ENCODE assay signal across 8 cellular contexts in genomic region chr17:28726396-28726911, GRCh38. TPM values are rescaled to one million over a fixed set of nuclear protein-coding genes. Genes with fewer than 3 reads are reported as not detected.
DNase-seq lines count a peak whose midpoint lies in the region; ATAC-seq and TF ChIP-seq lines count a peak whose summit lies in the region.

No MANE protein-coding gene starts in this region.

- H3K9me3 ChIP-seq in OCI-LY7 (ENCODE audit: low read length) (no peaks in the 10 kb centered on the region), vagina (no peaks in the 10 kb centered on the region)

- peak overlapping the region; percentile 96 for H3K4me2 ChIP-seq in OCI-LY7 (ENCODE audit: low read length)

- H3K27ac Mint-ChIP-seq in activated T-helper 17 cell treated with anti-CD3 and anti-CD28 coated beads, Interleukin-2, amount 50 U/mL, for 72 hours: peak overlapping the region; percentile 99

- BruUV-seq in OCI-LY7 (replicated peaks; lab: Mats Ljungman, UMichigan): no TSS peak

- POLR2A ChIA-PET in OCI-LY7 (lab: Charles Lee): interaction anchor here (0.6 to 4.1 kb wide), 6 partner anchors 15 to 74 kb away, joined by 3 to 56 read pairs (median 6); no protein-coding TSS in a partner anchor

- H3K27ac ChIP-seq in OCI-LY7 (ENCODE audit: low read depth, low read length, poor library complexity, severe bottlenecking) (peak overlapping the region; percentile 94), vagina (peak overlapping the region; percentile 98)

- H2AFZ ChIP-seq in OCI-LY7 (ENCODE audit: low read length): peak overlapping the region; percentile 39; the same call in 1 of the 2 replicates

- intact Hi-C loops in OCI-LY7 (cut with micrococcal nuclease; ENCODE audit: unreplicated experiment): loop anchor here (1.0 to 5.0 kb wide), 3 partner anchors 36 to 227 kb away; no protein-coding TSS in a partner anchor
- intact Hi-C loops in vagina (cut with DNase I): no loop called here

- no peaks in the 10 kb centered on the region for H3K9me2 ChIP-seq in OCI-LY7 (ENCODE audit: insufficient read depth, low read length)

- DNase-seq in EL (peak; percentile 75), OCI-LY7 (ENCODE audit: low spot score) (no peak), fibroblast of the aortic adventitia (ENCODE audit: low read depth) (peak; percentile 47), omental fat pad (ENCODE audit: low spot score) (no peak), vagina (ENCODE audit: extremely low spot score in 2 of 2) (no peak), pons (ENCODE audit: low spot score) (no peak)

- no peaks in the 10 kb centered on the region for H3K27me3 ChIP-seq in vagina

- H3K36me3 ChIP-seq in OCI-LY7 (ENCODE audit: insufficient read depth, low read length) (peaks cover 44% of the 10 kb centered on the region), vagina (peaks cover 0 to 28% of the 10 kb centered on the region in 2 donors)

- peaks cover 18% of the 10 kb centered on the region for H3K79me2 ChIP-seq in OCI-LY7 (ENCODE audit: insufficient read depth, low read depth, low read length)

- no peak for TF ChIP-seq POLR2A in vagina (IDR thresholded peaks at IDR 0.05)

- no peaks in the 10 kb centered on the region for H3K9me3 Mint-ChIP-seq in activated T-helper 17 cell treated with anti-CD3 and anti-CD28 coated beads, Interleukin-2, amount 50 U/mL, for 72 hours

- H3K4me3 Mint-ChIP-seq in activated T-helper 17 cell treated with anti-CD3 and anti-CD28 coated beads, Interleukin-2, amount 50 U/mL, for 72 hours: peak overlapping the region; percentile 100

- peaks cover 7% of the 10 kb centered on the region; the same call in 1 of the 2 replicates for H4K20me1 ChIP-seq in OCI-LY7 (ENCODE audit: insufficient read depth, low read length)

- peak; percentile 1 for ATAC-seq in HG03064 (IDR thresholded peaks at IDR 0.05; ENCODE audit: low read depth, unreplicated experiment)
- ATAC-seq in activated T-helper 17 cell treated with anti-CD3 and anti-CD28 coated beads, Interleukin-2, amount 50 U/mL, for 72 hours (replicated peaks): peak; percentile 27
- peak; percentile 16 for ATAC-seq in omental fat pad (ENCODE audit: low FRiP score)

- H3K36me3 Mint-ChIP-seq in activated T-helper 17 cell treated with anti-CD3 and anti-CD28 coated beads, Interleukin-2, amount 50 U/mL, for 72 hours (ENCODE audit: low read depth): peaks cover 62% of the 10 kb centered on the region

- H3K4me3 ChIP-seq in OCI-LY7 (ENCODE audit: low read depth, low read length, poor library complexity, severe bottlenecking) (peak overlapping the region; percentile 69), fibroblast of the aortic adventitia (ENCODE audit: low read depth, low read length) (peak overlapping the region; percentile 79), vagina (peak overlapping the region; percentile 55 to 62)

- H3K4me1 ChIP-seq in OCI-LY7 (ENCODE audit: insufficient read depth, low read length, poor library complexity, severe bottlenecking) (peaks cover 76% of the 10 kb centered on the region), vagina (peaks cover 34% of the 10 kb centered on the region)

- no peak for TF ChIP-seq CTCF in OCI-LY7 (conservative IDR thresholded peaks at IDR 0.05; ENCODE audit: low read length)
- no peak for TF ChIP-seq CTCF in fibroblast of the aortic adventitia (IDR thresholded peaks at IDR 0.05; ENCODE audit: insufficient read depth, low read length)
- no peak for TF ChIP-seq CTCF in omental fat pad (IDR thresholded peaks at IDR 0.05)
- no peak for TF ChIP-seq CTCF in vagina (IDR thresholded peaks at IDR 0.05)

- CTCF ChIA-PET in OCI-LY7 (lab: Charles Lee; ENCODE audit: unreplicated experiment): interaction anchor here (0.5 to 3.5 kb wide), 7 partner anchors 13 to 227 kb away, joined by 3 to 27 read pairs (median 4); no protein-coding TSS in a partner anchor

- no peaks in the 10 kb centered on the region for H3K27me3 Mint-ChIP-seq in activated T-helper 17 cell treated with anti-CD3 and anti-CD28 coated beads, Interleukin-2, amount 50 U/mL, for 72 hours

- H3K4me1 Mint-ChIP-seq in activated T-helper 17 cell treated with anti-CD3 and anti-CD28 coated beads, Interleukin-2, amount 50 U/mL, for 72 hours: peaks cover 27% of the 10 kb centered on the region

RNA-seq across cellular contexts. Expression of gene TLCD1, which starts 0.4 kb away (rescaled TPM):
- total RNA-seq in OCI-LY7 (2014; rRNA removed; shearing (Covaris generic)): 0.28 and 1.6 TPM in 2 replicates
- 2.5 and 3.4 TPM in 2 replicates for total RNA-seq in OCI-LY7 (2022)
- 10 to 100 TPM in 1 of 2 donors, 1 to 10 TPM in 1; 4.8 to 13.4 TPM for total RNA-seq in activated T-helper 17 cell treated with anti-CD3 and anti-CD28 coated beads, Interleukin-2, amount 50 U/mL, for 72 hours
- total RNA-seq in fibroblast of the aortic adventitia (ENCODE audit: low replicate concordance): 7.8 TPM in 1 of 2 replicates, not detected in the other
- 1 to 10 TPM in 3 of 4 donors, not detected in 1; 2.1 to 5.2 (median 3.6) TPM for total RNA-seq in omental fat pad
- 2.9 TPM for total RNA-seq in vagina

RNA-seq across cellular contexts. Expression of gene NEK8, which starts 2.1 kb away (rescaled TPM):
- total RNA-seq in OCI-LY7 (2014; rRNA removed; shearing (Covaris generic)): 12.2 and 17.0 TPM in 2 replicates
- total RNA-seq in OCI-LY7 (2022) (14.0 and 15.1 TPM in 2 replicates), fibroblast of the aortic adventitia (ENCODE audit: low replicate concordance) (4.9 and 6.8 TPM in 2 replicates), omental fat pad (1 to 10 TPM; 1.9 to 3.4 (median 2.5) TPM), vagina (0.98 TPM)
- 1 to 10 TPM; 4.9 to 9.2 TPM for total RNA-seq in activated T-helper 17 cell treated with anti-CD3 and anti-CD28 coated beads, Interleukin-2, amount 50 U/mL, for 72 hours

RNA-seq across cellular contexts. Expression of gene RPL23A, which starts 6.7 kb away (rescaled TPM):
- total RNA-seq in OCI-LY7 (2014; rRNA removed; shearing (Covaris generic)): 930 and 1,152 TPM in 2 replicates
- total RNA-seq in OCI-LY7 (2022) (2,557 and 2,633 TPM in 2 replicates), fibroblast of the aortic adventitia (ENCODE audit: low replicate concordance) (322 and 1,093 TPM in 2 replicates), omental fat pad (100 to 1,000 TPM; 568 to 719 (median 636) TPM), vagina (600 TPM)
- total RNA-seq in activated T-helper 17 cell treated with anti-CD3 and anti-CD28 coated beads, Interleukin-2, amount 50 U/mL, for 72 hours: 1,000 to 10,000 TPM; 2,238 to 2,546 TPM

RNA-seq across cellular contexts. Expression of gene RAB34, which starts 8.8 kb away (rescaled TPM):
- 0.22 TPM in 1 of 2 replicates, not detected in the other for total RNA-seq in OCI-LY7 (2014; rRNA removed; shearing (Covaris generic))
- 0.46 and 0.99 TPM in 2 replicates for total RNA-seq in OCI-LY7 (2022)
- 10 to 100 TPM in 1 of 2 donors, 1 to 10 TPM in 1; 4.1 to 22.4 TPM for total RNA-seq in activated T-helper 17 cell treated with anti-CD3 and anti-CD28 coated beads, Interleukin-2, amount 50 U/mL, for 72 hours
- total RNA-seq in fibroblast of the aortic adventitia (ENCODE audit: low replicate concordance): 154 and 412 TPM in 2 replicates
- 100 to 1,000 TPM in 2 of 4 donors, 10 to 100 TPM in 2; 90.4 to 112 (median 101) TPM for total RNA-seq in omental fat pad
- 195 TPM for total RNA-seq in vagina

RNA-seq across cellular contexts. Expression of gene PROCA1, which starts 14.8 kb away (rescaled TPM):
- total RNA-seq in OCI-LY7 (2014; rRNA removed; shearing (Covaris generic)): 4.5 and 11.3 TPM in 2 replicates
- total RNA-seq in OCI-LY7 (2022): 4.6 and 5.9 TPM in 2 replicates
- total RNA-seq in activated T-helper 17 cell treated with anti-CD3 and anti-CD28 coated beads, Interleukin-2, amount 50 U/mL, for 72 hours: 10 to 100 TPM in 1 of 2 donors, 1 to 10 TPM in 1; 4.4 to 12.4 TPM
- total RNA-seq in fibroblast of the aortic adventitia (ENCODE audit: low replicate concordance): 0.49 and 1.5 TPM in 2 replicates
- 1 to 10 TPM; 1.2 to 6.0 (median 1.8) TPM for total RNA-seq in omental fat pad
- 1.5 TPM for total RNA-seq in vagina

Comparison
In these comparisons a context has a peak if more than half of its experiments do, and no peak if none do; other contexts are left out.
1. DNase-seq: peak in EL (single experiment) and fibroblast of the aortic adventitia (single experiment); none in OCI-LY7 (single experiment), omental fat pad (single experiment), vagina (0 of 2) and pons (single experiment).
2. Peak in every context shown above with its lines, with median percentiles within 50 percentile points of each other: ATAC-seq and H3K4me3 ChIP-seq.